ENCODE assay signal across 29 cellular contexts in genomic region chr7:50974240-50974639, GRCh38.
"Had no signal": no experiment of that assay in that cellular context is flagged by ENCODE, and none has a peak within 500 bp of the region (broad histone marks: within the 10 kb centered on the region; RNA-seq: fewer than 3 reads in every experiment).

No MANE protein-coding gene starts in this region.

- H3K9me3 ChIP-seq: ascending aorta, body of pancreas had no signal

- H3K4me3 Mint-ChIP-seq: activated CD4-positive, alpha-beta T cell treated with anti-CD3 and anti-CD28 coated beads, Interleukin-2, amount 10 ng/mL, durations not matched to agents 24 days and 14 days; activated CD8-positive, alpha-beta T cell treated with anti-CD3 and anti-CD28 coated beads for 36 hours; activated naive CD8-positive, alpha-beta T cell; T-helper 2 cell treated with Interferon-gamma antibody and Interleukin-4, amounts not matched to agents 5 μg/mL and 100 μg/mL, for 36 hours had no signal

- ATAC-seq: activated CD8-positive, alpha-beta T cell treated with anti-CD3 and anti-CD28 coated beads for 36 hours; body of pancreas; K562; Right ventricle myocardium inferior had no signal

- H3K9me3 Mint-ChIP-seq: activated CD4-positive, alpha-beta T cell treated with anti-CD3 and anti-CD28 coated beads, Interleukin-2, amount 10 ng/mL, durations not matched to agents 24 days and 14 days; activated T-helper 2 cell treated with anti-CD3 and anti-CD28 coated beads, Interferon-gamma antibody, Interleukin-2, Interleukin-4, amounts not matched to agents 10 μg/mL and 5 μg/mL and 100 μg/mL, durations not matched to agents 14 hours and 24 hours and 36 hours; T-helper 2 cell treated with Interferon-gamma antibody and Interleukin-4, amounts not matched to agents 5 μg/mL and 100 μg/mL, for 36 hours had no signal

- H3K27ac Mint-ChIP-seq: activated CD4-positive, alpha-beta T cell treated with anti-CD3 and anti-CD28 coated beads, Interleukin-2, amount 10 ng/mL, durations not matched to agents 24 days and 14 days; activated CD8-positive, alpha-beta T cell treated with anti-CD3 and anti-CD28 coated beads for 36 hours; activated naive CD8-positive, alpha-beta T cell; activated T-helper 2 cell treated with anti-CD3 and anti-CD28 coated beads, Interferon-gamma antibody, Interleukin-2, Interleukin-4, amounts not matched to agents 10 μg/mL and 5 μg/mL and 100 μg/mL, durations not matched to agents 14 hours and 24 hours and 36 hours; T-helper 2 cell treated with Interferon-gamma antibody and Interleukin-4, amounts not matched to agents 5 μg/mL and 100 μg/mL, for 36 hours had no signal

- H3K27me3 Mint-ChIP-seq: activated CD4-positive, alpha-beta T cell treated with anti-CD3 and anti-CD28 coated beads, Interleukin-2, amount 10 ng/mL, durations not matched to agents 24 days and 14 days had no signal

- DNase-seq: activated CD4-positive, alpha-beta T cell treated with anti-CD3 and anti-CD28 coated beads, Interleukin-2, amount 50 U/mL, for 4 hours; activated CD8-positive, alpha-beta T cell treated with anti-CD3 and anti-CD28 coated beads for 36 hours; activated gamma-delta T cell; activated naive CD4-positive, alpha-beta T cell treated with Interleukin-2 at 50 U/mL for 16 hours; activated T-cell treated with anti-CD3 and anti-CD28 coated beads, Interleukin-2, amount 50 U/mL, for 1 hour; amygdala; body of pancreas; caudate nucleus; cerebellar nuclear complex; NCI-H1092 treated with DMSO at 0.1 percent for 48 hours; NCI-H1417; NCI-H146; NCI-H187; NCI-H2029 treated with DMSO at 0.1 percent for 48 hours; NCI-H2107; NCI-H2171; NCI-H510A; NCI-H526; NCI-H748 treated with DMSO at 0.1 percent for 48 hours; NK-92 treated with Interleukin-12 subunit alpha and Interleukin-12 subunit beta, amount 100 ng/mL, for 24 hours; PC-9; SW 1271 had no signal

- H3K36me3 Mint-ChIP-seq: activated naive CD8-positive, alpha-beta T cell had no signal
